15 cellular contexts compared by ENCODE assay signal in the genomic region with DNA sequence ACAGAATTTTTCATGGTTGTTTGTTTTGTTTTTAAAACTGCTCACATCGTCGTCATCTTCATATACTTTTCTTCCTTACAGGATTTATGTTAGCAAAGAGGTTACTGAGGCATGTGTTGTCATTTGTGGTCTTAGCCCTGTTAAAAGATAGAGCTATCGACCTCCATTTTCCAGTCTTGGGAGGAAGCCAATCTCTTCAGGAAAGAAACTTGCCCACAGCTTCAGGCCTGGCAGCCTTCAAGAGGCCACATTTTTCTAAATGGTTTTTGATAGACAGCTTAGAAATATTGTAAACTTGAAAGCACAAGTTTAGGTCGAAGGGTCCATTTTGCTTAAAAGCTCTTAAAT. TPM values are rescaled to one million over a fixed set of nuclear protein-coding genes. Genes with fewer than 3 reads are reported as not detected.
DNase-seq lines count a peak whose midpoint lies in the region; ATAC-seq and TF ChIP-seq lines count a peak whose summit lies in the region.
"Had no signal": no experiment of that assay in that cellular context is flagged by ENCODE, and none has a peak within 500 bp of the region (broad histone marks: within the 10 kb centered on the region; RNA-seq: fewer than 3 reads in every experiment).

No MANE protein-coding gene starts in this region.

- peaks cover 17% of the 10 kb centered on the region for H3K4me1 ChIP-seq in upper lobe of right lung

- H3K27ac ChIP-seq in cingulate gyrus (ENCODE audit: low read depth, low read length): peak overlapping the region; percentile 92
- H3K27ac ChIP-seq in upper lobe of right lung: peak overlapping the region; percentile 32
- H3K27ac ChIP-seq: PC-9 had no signal

- H3K36me3 Mint-ChIP-seq in mesothelial cell of epicardium (no peaks in the 10 kb centered on the region), natural killer cell (no peaks in the 10 kb centered on the region)

- no peak for ATAC-seq in upper lobe of right lung
- no peak for ATAC-seq in GM19023 (IDR thresholded peaks at IDR 0.05; ENCODE audit: unreplicated experiment)
- ATAC-seq in natural killer cell: no peak
- ATAC-seq: activated naive CD8-positive, alpha-beta T cell treated with anti-CD3 and anti-CD28 coated beads, Interleukin-2, amount 50 U/mL, for 24 hours had no signal

- H3K9me3 ChIP-seq in upper lobe of right lung: no peaks in the 10 kb centered on the region
- H3K9me3 ChIP-seq: Caco-2, MG63 had no signal

- TF ChIP-seq CTCF in mesothelial cell of epicardium (IDR thresholded peaks at IDR 0.05; ENCODE audit: unreplicated experiment): no peak
- no peak for TF ChIP-seq CTCF in upper lobe of right lung (IDR thresholded peaks at IDR 0.05)
- no peak for TF ChIP-seq CTCF in natural killer cell (IDR thresholded peaks at IDR 0.05)

- H3K4me3 Mint-ChIP-seq in mesothelial cell of epicardium (no peak overlapping the region), natural killer cell (no peak overlapping the region)
- H3K4me3 Mint-ChIP-seq: activated naive CD8-positive, alpha-beta T cell treated with anti-CD3 and anti-CD28 coated beads, Interleukin-2, amount 50 U/mL, for 24 hours; T-helper 1 cell treated with Interleukin-12 subunit alpha and Interleukin-12 subunit beta and Interleukin-4 antibody, amounts not matched to agents 30 μg/mL and 1 μg/mL, for 36 hours had no signal

- no peaks in the 10 kb centered on the region for H3K27me3 Mint-ChIP-seq in mesothelial cell of epicardium (ENCODE audit: low read depth)
- H3K27me3 Mint-ChIP-seq in natural killer cell (ENCODE audit: low read depth in 2 of 2): peaks cover 5 to 16% of the 10 kb centered on the region in 2 donors

- no peaks in the 10 kb centered on the region for H3K27me3 ChIP-seq in upper lobe of right lung
- H3K27me3 ChIP-seq: MG63 had no signal

- no peaks in the 10 kb centered on the region for H3K36me3 ChIP-seq in upper lobe of right lung
- H3K36me3 ChIP-seq: MG63 had no signal

- intact Hi-C loops in upper lobe of right lung (cut with DNase I): no loop called here
- intact Hi-C loops in natural killer cell (cut with micrococcal nuclease): no loop called here

- peak; percentile 20 to 51 for DNase-seq in NCI-H446 (lab: John Stamatoyannopoulos, UW)
- DNase-seq in NCI-H446 treated with DMSO at 0.1 percent for 48 hours (lab: John Stamatoyannopoulos, UW): no peak
- no peak for DNase-seq in mesothelial cell of epicardium (ENCODE audit: low spot score in 2 of 2, unreplicated experiment in 2 of 2)
- no peak for DNase-seq in upper lobe of right lung
- DNase-seq in NAMALWA (ENCODE audit: low spot score): no peak
- no peak for DNase-seq in natural killer cell
- DNase-seq: activated naive CD8-positive, alpha-beta T cell treated with anti-CD3 and anti-CD28 coated beads, Interleukin-2, amount 50 U/mL, for 24 hours; Caco-2; dermis blood vessel endothelial cell; kidney; MG63; PC-9 had no signal

- H3K4me1 Mint-ChIP-seq in mesothelial cell of epicardium (peaks cover 57% of the 10 kb centered on the region), natural killer cell (no peaks in the 10 kb centered on the region)

- H3K4me3 ChIP-seq in upper lobe of right lung: no peak overlapping the region
- H3K4me3 ChIP-seq: MG63, PC-9 had no signal

- peak overlapping the region; percentile 90 for H3K27ac Mint-ChIP-seq in mesothelial cell of epicardium
- H3K27ac Mint-ChIP-seq in natural killer cell: no peak overlapping the region
- H3K27ac Mint-ChIP-seq: activated naive CD8-positive, alpha-beta T cell treated with anti-CD3 and anti-CD28 coated beads, Interleukin-2, amount 50 U/mL, for 24 hours; T-helper 1 cell treated with Interleukin-12 subunit alpha and Interleukin-12 subunit beta and Interleukin-4 antibody, amounts not matched to agents 30 μg/mL and 1 μg/mL, for 36 hours had no signal

- H3K9me3 Mint-ChIP-seq in mesothelial cell of epicardium (no peaks in the 10 kb centered on the region), natural killer cell (no peaks in the 10 kb centered on the region)
- H3K9me3 Mint-ChIP-seq: activated naive CD8-positive, alpha-beta T cell treated with anti-CD3 and anti-CD28 coated beads, Interleukin-2, amount 50 U/mL, for 24 hours; T-helper 1 cell treated with Interleukin-12 subunit alpha and Interleukin-12 subunit beta and Interleukin-4 antibody, amounts not matched to agents 30 μg/mL and 1 μg/mL, for 36 hours had no signal

RNA-seq across cellular contexts. Expression of a gene that starts 4.7 kb away (rescaled TPM):
- total RNA-seq in mesothelial cell of epicardium: 9.2 to 10.6 TPM (median 9.8 TPM) in 3 replicates
- 15.0 TPM for total RNA-seq in upper lobe of right lung
- not detected for total RNA-seq in natural killer cell

Comparison
In these comparisons a context has a peak if more than half of its experiments do, and no peak if none do; other contexts are left out.
1. DNase-seq: peak in NCI-H446 (2 of 2); none in NCI-H446 treated with DMSO at 0.1 percent for 48 hours (single experiment), mesothelial cell of epicardium (0 of 2), upper lobe of right lung (single experiment), NAMALWA (single experiment) and natural killer cell (single experiment).